Comparison of ENCODE assay signal across 12 cellular contexts in the genomic region with DNA sequence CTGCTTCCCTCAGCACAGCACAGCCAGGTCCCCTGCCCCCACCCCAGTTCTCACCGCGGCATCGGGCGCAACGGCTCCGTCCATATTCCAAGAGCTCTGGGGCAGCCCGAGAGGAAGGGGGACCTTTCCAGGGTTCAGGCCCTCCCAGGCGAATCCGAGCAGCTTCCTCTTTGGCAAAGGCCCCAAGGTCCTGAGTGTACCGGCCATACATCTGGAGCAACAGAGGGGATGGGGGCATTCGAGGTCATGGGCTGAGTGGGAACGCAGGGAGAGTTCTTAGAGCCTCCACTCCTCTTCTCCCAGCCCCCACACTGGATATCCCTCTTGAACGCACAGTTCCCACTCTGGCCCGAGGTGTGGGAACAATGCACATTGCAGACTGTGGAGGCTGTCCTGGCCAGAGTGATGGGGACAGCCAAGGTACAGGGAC. TPM values are rescaled to one million over a fixed set of nuclear protein-coding genes. Genes with fewer than 3 reads are reported as not detected.
"Had no signal": no experiment of that assay in that cellular context is flagged by ENCODE, and none has a peak within 500 bp of the region (broad histone marks: within the 10 kb centered on the region; RNA-seq: fewer than 3 reads in every experiment).

No MANE protein-coding gene starts in this region.

- H3K27ac Mint-ChIP-seq: activated B cell treated with CpG ODN at 0.5 μM for 24 hours; activated naive CD8-positive, alpha-beta T cell treated with anti-CD3 and anti-CD28 coated beads, Interleukin-2, amount 10 ng/mL, durations not matched to agents 7 days and 5 days; stimulated activated naive CD8-positive, alpha-beta T cell treated with anti-CD3 and anti-CD28 coated beads, Interleukin-15, Interleukin-2, amounts not matched to agents 100 ng/mL and 50 ng/mL, for 24 hours had no signal

- H3K27ac ChIP-seq: thoracic aorta had no signal

- H3K9me3 ChIP-seq: thoracic aorta had no signal

- ATAC-seq: esophagus mucosa had no signal

- DNase-seq: activated B cell treated with CpG ODN at 0.5 μM for 24 hours; activated CD4-positive, alpha-beta T cell treated with anti-CD3 and anti-CD28 coated beads for 48 hours; activated CD8-positive, alpha-beta memory T cell treated with anti-CD3 and anti-CD28 coated beads, Interleukin-2, amount 50 U/mL, for 48 hours; kidney glomerular epithelial cell; stimulated activated CD4-positive, alpha-beta T cell treated with anti-CD3 and anti-CD28 coated beads, Interleukin-2, amount 100 ng/mL, for 48 hours; SW 1271 had no signal

- H3K4me3 ChIP-seq: thoracic aorta had no signal

- H3K27me3 Mint-ChIP-seq: activated B cell treated with CpG ODN at 0.5 μM for 24 hours; stimulated activated naive CD8-positive, alpha-beta T cell treated with anti-CD3 and anti-CD28 coated beads, Interleukin-15, Interleukin-2, amounts not matched to agents 100 ng/mL and 50 ng/mL, for 24 hours had no signal

- H3K4me3 Mint-ChIP-seq: activated naive CD8-positive, alpha-beta T cell treated with anti-CD3 and anti-CD28 coated beads, Interleukin-2, amount 10 ng/mL, durations not matched to agents 7 days and 5 days; stimulated activated naive CD8-positive, alpha-beta T cell treated with anti-CD3 and anti-CD28 coated beads, Interleukin-15, Interleukin-2, amounts not matched to agents 100 ng/mL and 50 ng/mL, for 24 hours had no signal

- H3K9me3 Mint-ChIP-seq: activated B cell treated with CpG ODN at 0.5 μM for 24 hours; activated naive CD8-positive, alpha-beta T cell treated with anti-CD3 and anti-CD28 coated beads, Interleukin-2, amount 10 ng/mL, durations not matched to agents 7 days and 5 days; stimulated activated naive CD8-positive, alpha-beta T cell treated with anti-CD3 and anti-CD28 coated beads, Interleukin-15, Interleukin-2, amounts not matched to agents 100 ng/mL and 50 ng/mL, for 24 hours had no signal

RNA-seq across cellular contexts. Expression of a gene that starts 19.1 kb away (rescaled TPM):
- total RNA-seq: activated B cell treated with CpG ODN at 0.5 μM for 24 hours; activated naive CD8-positive, alpha-beta T cell treated with anti-CD3 and anti-CD28 coated beads, Interleukin-2, amount 10 ng/mL, durations not matched to agents 7 days and 5 days; esophagus mucosa; glomerular endothelial cell; T-helper 2 cell treated with Interferon-gamma antibody and Interleukin-4, amounts not matched to agents 100 ng/mL and 5 ng/mL, for 36 hours had no signal

RNA-seq across cellular contexts. Expression of a gene that starts 20.9 kb away (rescaled TPM):
- total RNA-seq: activated B cell treated with CpG ODN at 0.5 μM for 24 hours; activated naive CD8-positive, alpha-beta T cell treated with anti-CD3 and anti-CD28 coated beads, Interleukin-2, amount 10 ng/mL, durations not matched to agents 7 days and 5 days; T-helper 2 cell treated with Interferon-gamma antibody and Interleukin-4, amounts not matched to agents 100 ng/mL and 5 ng/mL, for 36 hours had no signal
